1 cellular context compared by ENCODE assay signal in the genomic region with DNA sequence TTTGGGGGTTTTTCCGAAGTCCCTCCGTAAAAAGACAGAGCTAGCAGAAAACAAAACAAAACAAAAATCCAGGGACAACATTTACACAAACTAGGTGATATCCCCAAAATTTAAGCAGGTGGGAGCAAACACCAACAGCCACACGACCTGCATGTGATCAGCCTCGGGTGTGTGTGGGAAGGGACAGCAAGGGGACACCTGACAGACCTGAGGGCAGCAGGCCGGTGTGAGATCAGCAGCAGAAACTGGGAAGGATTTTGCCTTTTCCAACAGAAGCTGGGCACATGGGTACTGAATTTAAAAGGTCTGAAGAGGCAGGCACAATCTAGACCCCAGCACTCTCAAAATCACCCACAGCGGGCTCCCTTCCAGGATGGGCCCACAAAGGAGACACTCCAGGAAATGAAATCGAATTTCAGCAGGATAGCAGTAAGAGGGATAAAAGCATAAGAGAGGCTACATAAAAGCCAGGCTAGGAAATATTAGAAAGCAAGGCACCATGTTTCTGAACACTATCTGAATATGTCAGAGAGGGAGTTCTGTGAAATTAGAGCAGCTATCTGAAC.
TF ChIP-seq lines count a peak whose summit lies in the region.

No MANE protein-coding gene starts in this region.

TF ChIP-seq in HepG2, 621 proteins besides CTCF, POLR2A, EP300 and RAD21:
- TF ChIP-seq ZBTB42 (CRISPR knock-in tag; IDR thresholded peaks at IDR 0.05): no peak
- TF ChIP-seq RCOR2 (CRISPR knock-in tag; IDR thresholded peaks at IDR 0.05): no peak
- TF ChIP-seq, protein P1, sequence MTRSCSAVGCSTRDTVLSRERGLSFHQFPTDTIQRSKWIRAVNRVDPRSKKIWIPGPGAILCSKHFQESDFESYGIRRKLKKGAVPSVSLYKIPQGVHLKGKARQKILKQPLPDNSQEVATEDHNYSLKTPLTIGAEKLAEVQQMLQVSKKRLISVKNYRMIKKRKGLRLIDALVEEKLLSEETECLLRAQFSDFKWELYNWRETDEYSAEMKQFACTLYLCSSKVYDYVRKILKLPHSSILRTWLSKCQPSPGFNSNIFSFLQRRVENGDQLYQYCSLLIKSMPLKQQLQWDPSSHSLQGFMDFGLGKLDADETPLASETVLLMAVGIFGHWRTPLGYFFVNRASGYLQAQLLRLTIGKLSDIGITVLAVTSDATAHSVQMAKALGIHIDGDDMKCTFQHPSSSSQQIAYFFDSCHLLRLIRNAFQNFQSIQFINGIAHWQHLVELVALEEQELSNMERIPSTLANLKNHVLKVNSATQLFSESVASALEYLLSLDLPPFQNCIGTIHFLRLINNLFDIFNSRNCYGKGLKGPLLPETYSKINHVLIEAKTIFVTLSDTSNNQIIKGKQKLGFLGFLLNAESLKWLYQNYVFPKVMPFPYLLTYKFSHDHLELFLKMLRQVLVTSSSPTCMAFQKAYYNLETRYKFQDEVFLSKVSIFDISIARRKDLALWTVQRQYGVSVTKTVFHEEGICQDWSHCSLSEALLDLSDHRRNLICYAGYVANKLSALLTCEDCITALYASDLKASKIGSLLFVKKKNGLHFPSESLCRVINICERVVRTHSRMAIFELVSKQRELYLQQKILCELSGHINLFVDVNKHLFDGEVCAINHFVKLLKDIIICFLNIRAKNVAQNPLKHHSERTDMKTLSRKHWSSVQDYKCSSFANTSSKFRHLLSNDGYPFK (CRISPR knock-in tag; IDR thresholded peaks at IDR 0.05; ENCODE audit: borderline replicate concordance): no peak
- TF ChIP-seq PCBP2 (optimal IDR thresholded peaks at IDR 0.05; ENCODE audit: low read depth, low read length, poor library complexity, severe bottlenecking): no peak
- TF ChIP-seq WIZ (CRISPR knock-in tag; IDR thresholded peaks at IDR 0.05): no peak
- TF ChIP-seq, protein P2, sequence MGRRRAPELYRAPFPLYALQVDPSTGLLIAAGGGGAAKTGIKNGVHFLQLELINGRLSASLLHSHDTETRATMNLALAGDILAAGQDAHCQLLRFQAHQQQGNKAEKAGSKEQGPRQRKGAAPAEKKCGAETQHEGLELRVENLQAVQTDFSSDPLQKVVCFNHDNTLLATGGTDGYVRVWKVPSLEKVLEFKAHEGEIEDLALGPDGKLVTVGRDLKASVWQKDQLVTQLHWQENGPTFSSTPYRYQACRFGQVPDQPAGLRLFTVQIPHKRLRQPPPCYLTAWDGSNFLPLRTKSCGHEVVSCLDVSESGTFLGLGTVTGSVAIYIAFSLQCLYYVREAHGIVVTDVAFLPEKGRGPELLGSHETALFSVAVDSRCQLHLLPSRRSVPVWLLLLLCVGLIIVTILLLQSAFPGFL (CRISPR knock-in tag; IDR thresholded peaks at IDR 0.05): no peak
- no peak for TF ChIP-seq ZNF543 (CRISPR knock-in tag; IDR thresholded peaks at IDR 0.05)
- TF ChIP-seq FOXJ3 (CRISPR knock-in tag; IDR thresholded peaks at IDR 0.05; ENCODE audit: borderline replicate concordance): no peak
- no peak for TF ChIP-seq ZNF841 (CRISPR knock-in tag; IDR thresholded peaks at IDR 0.05; ENCODE audit: borderline replicate concordance)
- TF ChIP-seq, protein P3, sequence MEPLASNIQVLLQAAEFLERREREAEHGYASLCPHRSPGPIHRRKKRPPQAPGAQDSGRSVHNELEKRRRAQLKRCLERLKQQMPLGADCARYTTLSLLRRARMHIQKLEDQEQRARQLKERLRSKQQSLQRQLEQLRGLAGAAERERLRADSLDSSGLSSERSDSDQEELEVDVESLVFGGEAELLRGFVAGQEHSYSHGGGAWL (CRISPR knock-in tag; IDR thresholded peaks at IDR 0.05): no peak
- no peak for TF ChIP-seq SIX1 (CRISPR knock-in tag; IDR thresholded peaks at IDR 0.05; ENCODE audit: borderline replicate concordance)
